Comparison of ENCODE assay signal across 11 cellular contexts in genomic region chr16:8849411-8850011, GRCh38. TPM values are rescaled to one million over a fixed set of nuclear protein-coding genes. Genes with fewer than 3 reads are reported as not detected.
DNase-seq lines count a peak whose midpoint lies in the region; ATAC-seq and TF ChIP-seq lines count a peak whose summit lies in the region.
"Had no signal": no experiment of that assay in that cellular context is flagged by ENCODE, and none has a peak within 500 bp of the region (broad histone marks: within the 10 kb centered on the region; RNA-seq: fewer than 3 reads in every experiment).

No MANE protein-coding gene starts in this region.

- TF ChIP-seq EP300 in stomach (IDR thresholded peaks at IDR 0.05), result no peak

- CTCF ChIA-PET in activated CD4-positive, alpha-beta memory T cell treated with anti-CD3 and anti-CD28 coated beads for 36 hours (lab: Charles Lee), result no interaction called here

- no peak for TF ChIP-seq POLR2A in stomach (IDR thresholded peaks at IDR 0.05)

- H3K36me3 ChIP-seq in heart right ventricle (peaks cover 0 to 80% (median 26%) of the 10 kb centered on the region in 9 donors), stomach (peaks cover 24 to 87% (median 78%) of the 10 kb centered on the region in 4 donors)

- H3K4me1 ChIP-seq in heart right ventricle (peaks cover 4 to 49% (median 34%) of the 10 kb centered on the region in 9 donors), stomach (peaks cover 5 to 45% (median 23%) of the 10 kb centered on the region in 4 donors)

- TF ChIP-seq CTCF in heart right ventricle (IDR thresholded peaks at IDR 0.05) (no peak), stomach (IDR thresholded peaks at IDR 0.05) (no peak)

- no peak for DNase-seq in activated naive CD4-positive, alpha-beta T cell treated with anti-CD3 and anti-CD28 coated beads, Interleukin-2, amount 50 U/mL, for 72 hours (ENCODE audit: low spot score in 2 of 2)
- no peak for DNase-seq in activated naive CD4-positive, alpha-beta T cell (lab: John Stamatoyannopoulos, UW)
- DNase-seq in activated CD4-positive, alpha-beta memory T cell treated with anti-CD3 and anti-CD28 coated beads for 36 hours, result no peak
- DNase-seq in heart right ventricle, result peak in 1 of 2 donors; percentile 2
- no peak for DNase-seq in stomach
- DNase-seq in NCI-H69 (lab: John Stamatoyannopoulos, UW), result no peak
- no peak for DNase-seq in GM19240 (ENCODE audit: insufficient read length, low spot score)
- DNase-seq: COR-L47; KBM-7; stimulated activated CD4-positive, alpha-beta T cell treated with anti-CD3 and anti-CD28 coated beads, Interleukin-4, amount 100 ng/mL, for 1 hour had no signal

- no peak for ATAC-seq in activated naive CD4-positive, alpha-beta T cell treated with anti-CD3 and anti-CD28 coated beads, Interleukin-2, amount 50 U/mL, for 72 hours
- no peak for ATAC-seq in heart right ventricle
- ATAC-seq in GM18868 (IDR thresholded peaks at IDR 0.05; ENCODE audit: unreplicated experiment), result no peak

- H3K27me3 Mint-ChIP-seq in activated CD4-positive, alpha-beta memory T cell treated with anti-CD3 and anti-CD28 coated beads for 36 hours, result no peaks in the 10 kb centered on the region

- no peak overlapping the region for H3K4me3 ChIP-seq in heart right ventricle
- no peak overlapping the region for H3K4me3 ChIP-seq in stomach

- 80 to 84% methylated on average over 19 of the region's 19 CpGs for WGBS in heart right ventricle, 2 donors
- 81 to 90% (median 84%) methylated on average over 14 to 19 of the region's 19 CpGs for WGBS in stomach, 5 donors

- H3K27me3 ChIP-seq in heart right ventricle (no peaks in the 10 kb centered on the region), stomach (no peaks in the 10 kb centered on the region)

- H3K27ac ChIP-seq in heart right ventricle (peak overlapping the region in 9 of 10 donors; percentile 38 to 79 (median 61)), stomach (peak overlapping the region in 3 of 5 donors; percentile 9 to 53 (median 46))

- H3K4me3 Mint-ChIP-seq in activated CD4-positive, alpha-beta memory T cell treated with anti-CD3 and anti-CD28 coated beads for 36 hours, result no peak overlapping the region

- POLR2A ChIA-PET in activated CD4-positive, alpha-beta memory T cell treated with anti-CD3 and anti-CD28 coated beads for 36 hours (lab: Charles Lee), result no interaction called here

- H3K36me3 Mint-ChIP-seq in activated naive CD4-positive, alpha-beta T cell treated with anti-CD3 and anti-CD28 coated beads, Interleukin-2, amount 50 U/mL, for 72 hours, result peaks cover 10 to 17% of the 10 kb centered on the region in 2 donors
- H3K36me3 Mint-ChIP-seq in activated CD4-positive, alpha-beta memory T cell treated with anti-CD3 and anti-CD28 coated beads for 36 hours, result peaks cover 33% of the 10 kb centered on the region

- peaks cover 32% of the 10 kb centered on the region for H3K4me1 Mint-ChIP-seq in activated CD4-positive, alpha-beta memory T cell treated with anti-CD3 and anti-CD28 coated beads for 36 hours (ENCODE audit: low read depth)

- H3K9me3 ChIP-seq in heart right ventricle (no peaks in the 10 kb centered on the region), stomach (no peaks in the 10 kb centered on the region)

- H3K9me3 Mint-ChIP-seq in activated naive CD4-positive, alpha-beta T cell treated with anti-CD3 and anti-CD28 coated beads, Interleukin-2, amount 50 U/mL, for 72 hours, result no peaks in the 10 kb centered on the region
- no peaks in the 10 kb centered on the region for H3K9me3 Mint-ChIP-seq in activated CD4-positive, alpha-beta memory T cell treated with anti-CD3 and anti-CD28 coated beads for 36 hours

- H3K27ac Mint-ChIP-seq in activated naive CD4-positive, alpha-beta T cell treated with anti-CD3 and anti-CD28 coated beads, Interleukin-2, amount 50 U/mL, for 72 hours, result peak overlapping the region; percentile 82 to 93
- H3K27ac Mint-ChIP-seq in activated CD4-positive, alpha-beta memory T cell treated with anti-CD3 and anti-CD28 coated beads for 36 hours, result peak overlapping the region; percentile 83

- intact Hi-C loops in activated CD4-positive, alpha-beta memory T cell treated with anti-CD3 and anti-CD28 coated beads for 36 hours (cut with micrococcal nuclease), result no loop called here
- intact Hi-C loops in heart right ventricle (cut with DNase I) (no loop called here), stomach (cut with DNase I; ENCODE audit: low total_unique reads) (no loop called here)

RNA-seq across cellular contexts. Expression of gene CARHSP1, which starts 19.3 kb away (rescaled TPM):
- total RNA-seq in activated naive CD4-positive, alpha-beta T cell treated with anti-CD3 and anti-CD28 coated beads, Interleukin-2, amount 50 U/mL, for 72 hours, result 100 to 1,000 TPM in 1 of 2 donors, 10 to 100 TPM in 1; 88.1 to 106 TPM
- total RNA-seq in activated CD4-positive, alpha-beta memory T cell treated with anti-CD3 and anti-CD28 coated beads for 36 hours, result 10 to 100 TPM; 64.9 to 73.1 TPM
- total RNA-seq in heart right ventricle, result 10 to 100 TPM; 12.7 to 35.7 (median 24.8) TPM
- polyA plus RNA-seq in heart right ventricle, result 10 to 100 TPM; 40.8 to 76.3 TPM
- total RNA-seq in stomach, result 10 to 100 TPM in 4 of 5 donors, 1 to 10 TPM in 1; 2.0 to 78.6 (median 36.4) TPM
- polyA plus RNA-seq in stomach, result 100 to 1,000 TPM in 2 of 3 donors, 10 to 100 TPM in 1; 95.5 to 190 (median 149) TPM

RNA-seq across cellular contexts. Expression of gene LITAFD, which starts 32.6 kb away (rescaled TPM):
- not detected for total RNA-seq in activated naive CD4-positive, alpha-beta T cell treated with anti-CD3 and anti-CD28 coated beads, Interleukin-2, amount 50 U/mL, for 72 hours
- total RNA-seq in activated CD4-positive, alpha-beta memory T cell treated with anti-CD3 and anti-CD28 coated beads for 36 hours, result not detected
- not detected for total RNA-seq in heart right ventricle
- not detected for polyA plus RNA-seq in heart right ventricle
- total RNA-seq in stomach, result not detected
- polyA plus RNA-seq in stomach, result not detected

RNA-seq across cellular contexts. Expression of gene PMM2, which starts 51.9 kb away (rescaled TPM):
- total RNA-seq in activated naive CD4-positive, alpha-beta T cell treated with anti-CD3 and anti-CD28 coated beads, Interleukin-2, amount 50 U/mL, for 72 hours, result 10 to 100 TPM; 24.2 to 46.2 TPM
- 10 to 100 TPM; 34.0 to 36.0 TPM for total RNA-seq in activated CD4-positive, alpha-beta memory T cell treated with anti-CD3 and anti-CD28 coated beads for 36 hours
- total RNA-seq in heart right ventricle (10 to 100 TPM; 11.5 to 25.9 (median 13.9) TPM), stomach (10 to 100 TPM; 36.8 to 89.3 (median 51.8) TPM)
- polyA plus RNA-seq in heart right ventricle (10 to 100 TPM in 1 of 2 donors, 1 to 10 TPM in 1; 9.4 to 24.6 TPM), stomach (10 to 100 TPM; 15.1 to 27.2 (median 16.8) TPM)

RNA-seq across cellular contexts. Expression of gene TMEM186, which starts 52.1 kb away (rescaled TPM):
- total RNA-seq in activated naive CD4-positive, alpha-beta T cell treated with anti-CD3 and anti-CD28 coated beads, Interleukin-2, amount 50 U/mL, for 72 hours, result 10 to 100 TPM; 15.1 to 19.8 TPM
- total RNA-seq in activated CD4-positive, alpha-beta memory T cell treated with anti-CD3 and anti-CD28 coated beads for 36 hours, result 10 to 100 TPM; 16.0 TPM
- 10 to 100 TPM in 9 of 10 donors, 1 to 10 TPM in 1; 9.5 to 15.1 (median 13.9) TPM for total RNA-seq in heart right ventricle
- polyA plus RNA-seq in heart right ventricle, result 10 to 100 TPM in 1 of 2 donors, 1 to 10 TPM in 1; 7.5 to 15.0 TPM
- total RNA-seq in stomach, result 10 to 100 TPM in 1 of 5 donors, 1 to 10 TPM in 3, not detected in 1; 5.3 to 12.9 (median 8.1) TPM
- 10 to 100 TPM in 1 of 3 donors, 1 to 10 TPM in 2; 5.3 to 10.4 (median 6.3) TPM for polyA plus RNA-seq in stomach
